In genomic region chr12:43309845-43310405, GRCh38 we compare ENCODE assay signal across 19 cellular contexts.
DNase-seq lines count a peak whose midpoint lies in the region; ATAC-seq, FAIRE-seq and TF ChIP-seq lines count a peak whose summit lies in the region.
"Had no signal": no experiment of that assay in that cellular context is flagged by ENCODE, and none has a peak within 500 bp of the region (broad histone marks: within the 10 kb centered on the region; RNA-seq: fewer than 3 reads in every experiment).

No MANE protein-coding gene starts in this region.

- no peak for FAIRE-seq in small intestine (lab: Jason Lieb, UNC)
- FAIRE-seq: D721Med had no signal

- H3K4me3 ChIP-seq in foreskin fibroblast (ENCODE audit: low read depth in 1 of 2, low read length in 2 of 2): no peak overlapping the region
- no peak overlapping the region for H3K4me3 ChIP-seq in small intestine (ENCODE audit: low read depth in 1 of 2, low read length in 2 of 2)
- H3K4me3 ChIP-seq: cardiac muscle cell, gastroesophageal sphincter, lower lobe of right lung, psoas muscle had no signal

- DNase-seq in AG08396 (ENCODE audit: low spot score): peak; percentile 44
- DNase-seq in HS-5 (ENCODE audit: low read depth): peak; percentile 50
- peak; percentile 92 for DNase-seq in amniotic epithelial cell (ENCODE audit: low read depth)
- DNase-seq in foreskin fibroblast: peak; percentile 92 to 94
- no peak for DNase-seq in GOT3 (lab: John Stamatoyannopoulos, UW)
- DNase-seq in small intestine: no peak
- DNase-seq: activated gamma-delta T cell treated with Interleukin-2 at 50 U/mL for 16 hours; lower lobe of right lung; natural killer cell; NCI-H1105 treated with DMSO at 0.1 percent for 48 hours; psoas muscle; SHP77; stimulated activated CD4-positive, alpha-beta T cell treated with anti-CD3 and anti-CD28 coated beads, Interleukin-15, amount 100 ng/mL, for 24 hours; T-helper 2 cell had no signal

- H3K4me1 ChIP-seq in small intestine (ENCODE audit: control insufficient read depth in 2 of 2, insufficient read depth in 1 of 2, low read depth in 1 of 2, low read length in 1 of 2): no peaks in the 10 kb centered on the region
- H3K4me1 ChIP-seq: gastroesophageal sphincter, lower lobe of right lung, psoas muscle had no signal

- ATAC-seq in GM18873 (IDR thresholded peaks at IDR 0.05; ENCODE audit: low FRiP score, unreplicated experiment): no peak
- ATAC-seq in HG02623 (IDR thresholded peaks at IDR 0.05; ENCODE audit: unreplicated experiment): no peak
- ATAC-seq: gastroesophageal sphincter, lower lobe of right lung, natural killer cell, psoas muscle had no signal

- no peaks in the 10 kb centered on the region for H3K36me3 ChIP-seq in small intestine (ENCODE audit: control insufficient read depth in 2 of 2, insufficient read depth in 2 of 2, low read length in 2 of 2)
- H3K36me3 ChIP-seq: cardiac muscle cell, gastroesophageal sphincter, lower lobe of right lung had no signal

- whole genome bisulfite sequencing in small intestine, 3 donors: 79 to 81% (median 80%) methylated on average over 3 of the region's 3 CpGs

- H3K27ac ChIP-seq in small intestine (ENCODE audit: low read depth in 1 of 2, low read length in 1 of 2): no peak overlapping the region
- H3K27ac ChIP-seq: cardiac muscle cell, gastroesophageal sphincter, lower lobe of right lung, psoas muscle had no signal

- no peaks in the 10 kb centered on the region for H3K27me3 ChIP-seq in small intestine (ENCODE audit: control insufficient read depth in 2 of 2, insufficient read depth in 2 of 2, low read length in 2 of 2)
- H3K27me3 ChIP-seq: cardiac muscle cell, gastroesophageal sphincter had no signal

- no peak for TF ChIP-seq CTCF in foreskin fibroblast (IDR thresholded peaks at IDR 0.05; ENCODE audit: low read depth, low read length)

- H3K9me3 ChIP-seq in small intestine (ENCODE audit: control insufficient read depth, low read depth): no peaks in the 10 kb centered on the region
- H3K9me3 ChIP-seq: gastroesophageal sphincter, lower lobe of right lung, psoas muscle had no signal

Comparison
In these comparisons a context has a peak if more than half of its experiments do, and no peak if none do; other contexts are left out.
1. DNase-seq: peak in AG08396 (single experiment), HS-5 (single experiment), amniotic epithelial cell (single experiment) and foreskin fibroblast (2 of 2); none in GOT3 (single experiment) and small intestine (single experiment).